26 cellular contexts compared by ENCODE assay signal in the genomic region with DNA sequence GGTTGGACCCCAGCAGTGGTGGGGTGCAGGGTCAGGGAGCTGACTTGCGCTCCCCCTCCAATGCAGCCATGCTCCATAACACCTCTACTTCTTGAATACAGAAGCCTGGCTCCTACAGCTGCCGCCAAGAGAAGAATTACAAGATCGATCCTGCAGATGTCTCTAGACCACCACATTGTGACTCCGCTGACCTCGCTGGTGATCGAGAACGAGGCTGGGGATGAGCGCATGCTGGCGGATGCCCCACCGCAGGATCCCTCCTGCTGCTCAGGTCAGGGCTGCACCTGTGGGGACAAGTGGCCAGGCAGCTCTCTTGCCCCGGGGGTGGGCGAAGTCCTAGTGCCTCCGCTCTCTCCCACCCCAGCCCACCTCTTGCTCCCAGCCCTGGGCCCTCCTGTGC. TPM values are rescaled to one million over a fixed set of nuclear protein-coding genes. Genes with fewer than 3 reads are reported as not detected.
"Had no signal": no experiment of that assay in that cellular context is flagged by ENCODE, and none has a peak within 500 bp of the region (broad histone marks: within the 10 kb centered on the region; RNA-seq: fewer than 3 reads in every experiment).

No MANE protein-coding gene starts in this region.

- H3K4me1 ChIP-seq: heart left ventricle, right atrium auricular region, stomach, transverse colon had no signal

- H3K9me3 ChIP-seq: heart left ventricle, ovary, right atrium auricular region, stomach, thoracic aorta, transverse colon had no signal

- H3K27ac Mint-ChIP-seq: naive thymus-derived CD4-positive, alpha-beta T cell had no signal

- H3K27me3 ChIP-seq: heart left ventricle, ovary, right atrium auricular region, transverse colon had no signal

- H3K4me3 Mint-ChIP-seq: naive thymus-derived CD4-positive, alpha-beta T cell had no signal

- ATAC-seq: esophagus mucosa; heart left ventricle; left cardiac atrium; left ventricle myocardium superior; naive thymus-derived CD4-positive, alpha-beta T cell had no signal

- H3K9me3 Mint-ChIP-seq: naive thymus-derived CD4-positive, alpha-beta T cell had no signal

- H3K4me3 ChIP-seq: dorsolateral prefrontal cortex, heart left ventricle, lung, ovary, right atrium auricular region, stomach, thoracic aorta, transverse colon had no signal

- H3K27ac ChIP-seq: dorsolateral prefrontal cortex, heart left ventricle, ovary, right atrium auricular region, stomach, thoracic aorta, transverse colon had no signal

- H3K4me1 Mint-ChIP-seq: naive thymus-derived CD4-positive, alpha-beta T cell had no signal

- H3K36me3 ChIP-seq: heart left ventricle, ovary, right atrium auricular region, stomach, thoracic aorta, transverse colon had no signal

- DNase-seq: cortex of kidney; dorsolateral prefrontal cortex; effector CD8-positive, alpha-beta T cell; heart left ventricle; hippocampal formation; left cardiac atrium; left ventricle myocardium superior; naive thymus-derived CD4-positive, alpha-beta T cell; ovary; small intestine; stimulated activated CD4-positive, alpha-beta T cell treated with anti-CD3 and anti-CD28 coated beads, Interleukin-12 subunit alpha, Interleukin-12 subunit beta, amount 100 ng/mL, for 4 hours; stimulated activated naive CD4-positive, alpha-beta T cell; stomach; substantia nigra; transverse colon had no signal

RNA-seq across cellular contexts. Expression of gene ITIH2, which starts 31.7 kb away (rescaled TPM):
- total RNA-seq: esophagus mucosa; fibroblast of lung; glomerular endothelial cell; heart left ventricle; left cardiac atrium; left ventricle myocardium superior; mesenteric fat pad; mononuclear cell; naive thymus-derived CD4-positive, alpha-beta T cell; posterior vena cava; right atrium auricular region; thoracic aorta; transverse colon had no signal
- polyA plus RNA-seq: fibroblast of lung; heart left ventricle; keratinocyte; naive thymus-derived CD4-positive, alpha-beta T cell; neural cell; small intestine had no signal
